9 cellular contexts compared by ENCODE assay signal in the genomic region with DNA sequence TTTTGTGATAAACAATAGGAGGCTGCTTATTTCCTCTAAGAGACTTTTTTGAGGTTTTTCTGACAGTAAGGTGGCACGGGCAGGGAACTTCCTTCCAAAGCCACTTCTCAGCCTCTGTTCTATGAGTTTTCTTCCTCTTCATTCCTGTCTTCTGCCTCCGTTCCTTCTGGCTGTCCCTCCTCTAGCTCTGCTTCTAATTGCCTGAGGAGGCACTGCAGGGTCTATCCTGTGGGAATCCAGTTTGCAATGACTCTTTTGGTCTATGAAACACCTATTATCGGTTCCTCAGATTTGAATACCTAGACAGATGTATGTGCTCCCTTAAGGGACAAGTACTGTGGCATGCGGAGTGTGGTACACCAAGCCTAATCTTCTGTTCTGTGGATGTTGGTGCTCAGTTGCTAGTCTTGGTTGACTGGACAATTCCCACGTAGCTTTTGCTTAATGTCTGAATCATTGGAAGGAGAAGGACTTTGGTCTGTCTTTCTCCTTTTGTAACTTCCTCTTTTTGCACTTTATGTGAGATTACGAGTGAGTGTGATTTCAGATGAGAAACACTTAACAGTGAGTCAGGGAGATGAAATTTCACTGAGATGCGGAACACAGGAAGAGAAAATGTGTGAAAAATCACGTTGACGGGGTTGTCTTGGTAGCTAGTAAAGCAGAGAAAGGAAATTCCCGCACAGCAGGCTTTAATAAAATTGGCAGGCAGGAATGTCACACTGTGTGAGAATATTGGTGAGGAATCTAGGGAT.
DNase-seq lines count a peak whose midpoint lies in the region; ATAC-seq lines count a peak whose summit lies in the region.
"Had no signal": no experiment of that assay in that cellular context is flagged by ENCODE, and none has a peak within 500 bp of the region (broad histone marks: within the 10 kb centered on the region; RNA-seq: fewer than 3 reads in every experiment).

No MANE protein-coding gene starts in this region.

- no peaks in the 10 kb centered on the region for H3K27me3 ChIP-seq in skeletal muscle satellite cell (ENCODE audit: control insufficient read depth, insufficient read depth, low read length)

- H3K4me2 ChIP-seq in skeletal muscle satellite cell (ENCODE audit: low read length) = peak overlapping the region; percentile 56

- ATAC-seq in GM18909 (IDR thresholded peaks at IDR 0.05; ENCODE audit: poor library complexity, unreplicated experiment) (peak; percentile 52), HG03175 (IDR thresholded peaks at IDR 0.05; ENCODE audit: unreplicated experiment) (peak; percentile 60)

- H3K36me3 ChIP-seq in skeletal muscle satellite cell (ENCODE audit: insufficient read depth, low read length) = no peaks in the 10 kb centered on the region

- H3K4me3 ChIP-seq in skeletal muscle satellite cell (ENCODE audit: low read length) = peak overlapping the region; percentile 17

- H3K9me3 ChIP-seq in skeletal muscle satellite cell (replicated peaks; ENCODE audit: low read length) = no peaks in the 10 kb centered on the region

- DNase-seq in amniotic epithelial cell (ENCODE audit: low read depth) (peak; percentile 87), NCI-H187 treated with DMSO at 0.1 percent for 48 hours (lab: John Stamatoyannopoulos, UW) (no peak), DMS79 (lab: John Stamatoyannopoulos, UW) (no peak)
- DNase-seq in stimulated activated CD4-positive, alpha-beta T cell treated with anti-CD3 and anti-CD28 coated beads, Interleukin-15, amount 100 ng/mL, for 24 hours = no peak
- DNase-seq in activated effector memory CD4-positive, alpha-beta T cell treated with anti-CD3 and anti-CD28 coated beads, Interleukin-2, amount 50 U/mL, for 16 hours = no peak
- DNase-seq: activated CD4-positive, CD25-positive, alpha-beta regulatory T cell had no signal

- H3K4me1 ChIP-seq in skeletal muscle satellite cell (ENCODE audit: control insufficient read depth, insufficient read depth, low read length) = peaks cover 18% of the 10 kb centered on the region

- H3K9ac ChIP-seq in skeletal muscle satellite cell (ENCODE audit: low read depth, low read length) = peak overlapping the region; percentile 15
